1 cellular context compared by ENCODE assay signal in the genomic region with DNA sequence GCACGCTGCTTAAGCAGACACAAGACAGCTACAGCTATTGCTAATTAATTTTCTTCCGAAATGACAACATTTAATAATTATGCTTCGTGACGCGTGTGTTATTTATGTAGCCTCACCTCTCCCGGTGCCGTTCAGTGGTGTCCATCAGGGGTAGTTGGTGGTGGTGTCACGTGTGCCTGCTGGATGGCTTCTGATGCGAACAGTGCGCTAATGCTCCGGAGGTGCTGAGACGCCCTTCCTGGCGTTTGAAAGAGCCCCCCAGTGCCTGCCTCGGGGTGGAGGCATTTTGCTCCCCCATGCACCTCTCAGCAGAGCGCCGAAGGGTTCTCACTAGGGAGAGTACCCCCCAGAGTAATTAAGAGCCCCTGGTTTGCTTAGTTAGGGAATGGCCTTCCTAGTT.
TF ChIP-seq lines count a peak whose summit lies in the region.

No MANE protein-coding gene starts in this region.

TF ChIP-seq in K562, 482 proteins besides CTCF, POLR2A, EP300 and RAD21 (continued from another document):
- TF ChIP-seq, protein P1, sequence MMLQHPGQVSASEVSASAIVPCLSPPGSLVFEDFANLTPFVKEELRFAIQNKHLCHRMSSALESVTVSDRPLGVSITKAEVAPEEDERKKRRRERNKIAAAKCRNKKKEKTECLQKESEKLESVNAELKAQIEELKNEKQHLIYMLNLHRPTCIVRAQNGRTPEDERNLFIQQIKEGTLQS (IDR thresholded peaks at IDR 0.05), result no peak
- TF ChIP-seq, protein P1 (CRISPR knock-in tag; conservative IDR thresholded peaks at IDR 0.05), result no peak
